Comparison of ENCODE assay signal across 20 cellular contexts in the genomic region with DNA sequence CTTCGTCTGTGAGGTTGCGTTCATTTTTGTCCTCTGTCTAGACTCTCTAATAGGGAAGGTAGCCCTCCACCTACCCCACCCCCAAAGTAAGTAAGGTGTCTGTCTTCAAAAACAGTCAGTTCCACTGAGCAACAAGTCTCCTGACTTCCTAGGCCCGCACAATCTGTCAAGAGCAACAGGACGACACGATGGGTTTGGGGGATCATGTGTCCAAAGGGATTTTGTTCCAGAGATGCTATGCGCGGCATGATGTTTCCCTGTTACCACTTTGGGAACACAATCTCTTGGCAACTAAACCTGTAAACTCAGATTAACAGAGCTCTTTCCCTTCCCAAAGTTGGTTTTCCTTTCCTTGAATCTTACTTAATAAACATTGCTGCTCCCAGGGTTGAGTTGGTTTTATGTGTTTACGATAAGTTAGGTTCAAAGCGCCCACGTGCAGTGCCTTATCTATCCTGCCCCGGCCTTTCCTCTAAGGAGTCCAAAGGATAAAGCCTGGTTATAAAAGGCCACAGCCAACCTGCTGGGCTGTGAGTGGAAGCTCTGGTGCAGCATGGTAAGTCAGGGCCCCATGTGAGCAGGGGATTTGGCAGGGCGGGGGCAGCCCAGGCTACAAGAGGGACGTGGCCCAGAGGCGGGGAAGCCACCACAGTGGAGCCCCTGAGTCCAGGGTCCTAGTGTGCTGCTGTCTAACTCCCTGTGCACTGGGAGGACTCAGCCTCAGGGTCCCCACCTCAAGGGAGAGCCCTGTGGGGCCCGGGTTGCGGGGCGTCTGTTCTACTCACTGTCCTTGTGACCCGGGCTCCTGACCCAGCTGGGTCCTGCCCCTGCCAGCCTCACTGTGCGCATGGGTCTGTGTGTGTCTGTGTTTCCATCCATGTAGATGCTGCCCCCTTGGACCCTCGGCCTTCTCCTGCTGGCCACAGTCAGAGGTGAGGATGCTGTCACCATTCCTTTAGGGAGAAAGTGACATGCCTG. TPM values are rescaled to one million over a fixed set of nuclear protein-coding genes. Genes with fewer than 3 reads are reported as not detected.
A peak's percentile ranks its signal among the peaks of the same experiment; 100 is the strongest.
DNase-seq lines count a peak whose midpoint lies in the region; ATAC-seq and TF ChIP-seq lines count a peak whose summit lies in the region.
"Had no signal": no experiment of that assay in that cellular context is flagged by ENCODE, and none has a peak within 500 bp of the region (broad histone marks: within the 10 kb centered on the region; RNA-seq: fewer than 3 reads in every experiment).

A gene (plus strand): TSS at position 531 of the 978 bp plus-strand sequence.

- H3K27ac ChIP-seq in right atrium auricular region: no peak within 1 kb of the TSS
- H3K27ac ChIP-seq in duodenal mucosa (ENCODE audit: low read depth, low read length): peak within 1 kb of the TSS; percentile 51
- peak within 1 kb of the TSS; percentile 80 to 87 for H3K27ac ChIP-seq in mucosa of rectum (ENCODE audit: low read depth in 2 of 2, low read length in 2 of 2)
- H3K27ac ChIP-seq in aorta (ENCODE audit: low read depth in 1 of 2, low read length in 2 of 2): no peak within 1 kb of the TSS
- H3K27ac ChIP-seq: BLaER1 had no signal

- intact Hi-C loops in Right ventricle myocardium inferior (cut with DNase I) (no loop called here), aorta (cut with DNase I) (no loop called here)

- ATAC-seq in Right ventricle myocardium inferior (no peak), aorta (ENCODE audit: low FRiP score) (peak; percentile 25)

- no peaks in the 10 kb centered on the region for H3K36me3 Mint-ChIP-seq in activated CD4-positive, alpha-beta T cell treated with anti-CD3 and anti-CD28 coated beads, Interleukin-2, amount 10 ng/mL, durations not matched to agents 7 days and 5 days (ENCODE audit: low read depth)
- H3K36me3 Mint-ChIP-seq: CD8-positive, alpha-beta memory T cell had no signal

- CTCF ChIA-PET in activated CD4-positive, alpha-beta T cell treated with anti-CD3 and anti-CD28 coated beads, Interleukin-2, amount 10 ng/mL, durations not matched to agents 7 days and 5 days (lab: Charles Lee): no interaction called here

- H3K27me3 ChIP-seq in right atrium auricular region (no peaks in the 10 kb centered on the region), duodenal mucosa (ENCODE audit: control insufficient read depth in 1 of 2, insufficient read depth in 2 of 2, low read length in 2 of 2) (no peaks in the 10 kb centered on the region), mucosa of rectum (ENCODE audit: control insufficient read depth in 2 of 2, insufficient read depth in 2 of 2, low read length in 2 of 2) (no peaks in the 10 kb centered on the region), aorta (ENCODE audit: control insufficient read depth in 1 of 2, insufficient read depth in 2 of 2, low read length in 1 of 2) (no peaks in the 10 kb centered on the region)
- H3K27me3 ChIP-seq: BLaER1 had no signal

- WGBS in aorta, 2 donors: 80% methylated on average over 20 of the region's 20 CpGs

- TF ChIP-seq CTCF in right atrium auricular region (IDR thresholded peaks at IDR 0.05): no peak

- no peaks in the 10 kb centered on the region for H3K36me3 ChIP-seq in right atrium auricular region
- H3K36me3 ChIP-seq in duodenal mucosa (ENCODE audit: control insufficient read depth in 1 of 2, insufficient read depth in 2 of 2, low read length in 2 of 2): peaks cover 0 to 1% of the 10 kb centered on the region in 2 donors
- no peaks in the 10 kb centered on the region for H3K36me3 ChIP-seq in mucosa of rectum (ENCODE audit: control insufficient read depth in 2 of 2, insufficient read depth in 2 of 2, low read length in 2 of 2)
- H3K36me3 ChIP-seq in aorta (ENCODE audit: control insufficient read depth in 1 of 2, insufficient read depth in 2 of 2, low read length in 1 of 2): no peaks in the 10 kb centered on the region
- H3K36me3 ChIP-seq: BLaER1 had no signal

- no peak within 1 kb of the TSS for H3K4me3 ChIP-seq in right atrium auricular region
- H3K4me3 ChIP-seq in duodenal mucosa (ENCODE audit: low read depth in 1 of 2, low read length in 2 of 2): peak within 1 kb of the TSS; percentile 59 to 75
- peak within 1 kb of the TSS; percentile 13 to 36 for H3K4me3 ChIP-seq in mucosa of rectum (ENCODE audit: low read length in 2 of 2)
- H3K4me3 ChIP-seq in aorta (ENCODE audit: low read length in 2 of 2): no peak within 1 kb of the TSS
- H3K4me3 ChIP-seq: BLaER1 had no signal

- no peaks in the 10 kb centered on the region for H3K9me3 Mint-ChIP-seq in activated CD4-positive, alpha-beta T cell treated with anti-CD3 and anti-CD28 coated beads, Interleukin-2, amount 10 ng/mL, durations not matched to agents 7 days and 5 days

- peaks cover 3% of the 10 kb centered on the region for H3K27me3 Mint-ChIP-seq in activated CD4-positive, alpha-beta T cell treated with anti-CD3 and anti-CD28 coated beads, Interleukin-2, amount 10 ng/mL, durations not matched to agents 7 days and 5 days

- DNase-seq in right atrium auricular region (ENCODE audit: low spot score) (peak; percentile 53), Right ventricle myocardium inferior (ENCODE audit: missing footprints) (no peak), aorta (no peak), cerebellum (ENCODE audit: low spot score) (no peak)
- DNase-seq in activated CD4-positive, alpha-beta T cell treated with anti-CD3 and anti-CD28 coated beads, Interleukin-2, amount 10 ng/mL, durations not matched to agents 7 days and 5 days: no peak
- no peak for DNase-seq in activated T-cell treated with anti-CD3 and anti-CD28 coated beads, Interleukin-2, amount 50 U/mL, for 48 hours
- DNase-seq: 8988T; CD8-positive, alpha-beta memory T cell; DMS 273 treated with DMSO at 0.1 percent for 48 hours; IMR-90; Kasumi-1; NCI-H1105 treated with DMSO at 0.1 percent for 48 hours; NCI-H187 treated with DMSO at 0.1 percent for 48 hours; NCI-H446; NCI-H748 treated with DMSO at 0.1 percent for 48 hours; SIG-M5 had no signal

- H3K4me3 Mint-ChIP-seq in activated CD4-positive, alpha-beta T cell treated with anti-CD3 and anti-CD28 coated beads, Interleukin-2, amount 10 ng/mL, durations not matched to agents 7 days and 5 days: no peak within 1 kb of the TSS
- H3K4me3 Mint-ChIP-seq: CD8-positive, alpha-beta memory T cell had no signal

- POLR2A ChIA-PET in activated CD4-positive, alpha-beta T cell treated with anti-CD3 and anti-CD28 coated beads, Interleukin-2, amount 10 ng/mL, durations not matched to agents 7 days and 5 days (lab: Charles Lee): no interaction called here

- no peaks in the 10 kb centered on the region for H3K9me3 ChIP-seq in right atrium auricular region
- no peaks in the 10 kb centered on the region for H3K9me3 ChIP-seq in duodenal mucosa (ENCODE audit: control insufficient read depth in 1 of 2, low read length in 2 of 2)
- no peaks in the 10 kb centered on the region for H3K9me3 ChIP-seq in mucosa of rectum (ENCODE audit: control insufficient read depth in 2 of 2, low read length in 2 of 2)
- H3K9me3 ChIP-seq in aorta (ENCODE audit: control insufficient read depth, low read length): no peaks in the 10 kb centered on the region
- H3K9me3 ChIP-seq: BLaER1 had no signal

- H3K9ac ChIP-seq in duodenal mucosa (ENCODE audit: low read depth in 1 of 2, low read length in 2 of 2) (peak within 1 kb of the TSS; percentile 58 to 64), mucosa of rectum (ENCODE audit: low read depth in 1 of 2, low read length in 2 of 2) (peak within 1 kb of the TSS in 1 of 2 donors; percentile 57)
- H3K9ac ChIP-seq: BLaER1 had no signal

- no peak within 1 kb of the TSS for H3K27ac Mint-ChIP-seq in activated CD4-positive, alpha-beta T cell treated with anti-CD3 and anti-CD28 coated beads, Interleukin-2, amount 10 ng/mL, durations not matched to agents 7 days and 5 days
- H3K27ac Mint-ChIP-seq: CD8-positive, alpha-beta memory T cell had no signal

- H3K4me1 Mint-ChIP-seq in activated CD4-positive, alpha-beta T cell treated with anti-CD3 and anti-CD28 coated beads, Interleukin-2, amount 10 ng/mL, durations not matched to agents 7 days and 5 days: no peaks in the 10 kb centered on the region
- H3K4me1 Mint-ChIP-seq: CD8-positive, alpha-beta memory T cell had no signal

- H3K4me1 ChIP-seq in right atrium auricular region: no peaks in the 10 kb centered on the region
- peaks cover 19 to 26% of the 10 kb centered on the region in 2 donors for H3K4me1 ChIP-seq in duodenal mucosa (ENCODE audit: control insufficient read depth in 1 of 2, insufficient read depth in 2 of 2, low read length in 2 of 2)
- peaks cover 9 to 23% of the 10 kb centered on the region in 2 donors for H3K4me1 ChIP-seq in mucosa of rectum (ENCODE audit: control insufficient read depth in 2 of 2, insufficient read depth in 2 of 2, low read length in 2 of 2)
- H3K4me1 ChIP-seq in aorta (ENCODE audit: control insufficient read depth in 1 of 2, insufficient read depth in 2 of 2, low read length in 2 of 2): no peaks in the 10 kb centered on the region
- H3K4me1 ChIP-seq: BLaER1 had no signal

RNA-seq across cellular contexts. Expression of the gene that starts here (rescaled TPM):
- total RNA-seq in right atrium auricular region (not detected), Right ventricle myocardium inferior (not detected), aorta (1 to 10 TPM in 1 of 2 donors, not detected in 1; 1.2 TPM), cerebellum (not detected)
- 1 to 10 TPM in 1 of 2 donors, under 1 TPM in 1; 0.77 to 4.3 TPM for polyA plus RNA-seq in aorta
- total RNA-seq in activated CD4-positive, alpha-beta T cell treated with anti-CD3 and anti-CD28 coated beads, Interleukin-2, amount 10 ng/mL, durations not matched to agents 7 days and 5 days: not detected
- total RNA-seq: CD8-positive, alpha-beta memory T cell; H4; IMR-90 had no signal
- polyA plus RNA-seq: CD8-positive, alpha-beta memory T cell; IMR-90 had no signal

Comparison
In these comparisons a context has a peak if more than half of its experiments do, and no peak if none do; other contexts are left out.
1. Peak in DNase-seq in right atrium auricular region; RNA of the gene not detected or under 1 TPM.
2. H3K27ac ChIP-seq: peak in duodenal mucosa (single experiment) and mucosa of rectum (2 of 2); none in right atrium auricular region (0 of 2) and aorta (0 of 2).
3. H3K4me3 ChIP-seq: peak in duodenal mucosa (2 of 2) and mucosa of rectum (2 of 2); none in right atrium auricular region (0 of 2) and aorta (0 of 2).